Comparison of ENCODE assay signal across 1 cellular context in genomic region chr6:142285235-142286087, GRCh38.
TF ChIP-seq lines count a peak whose summit lies in the region.

No MANE protein-coding gene starts in this region.

TF ChIP-seq in A549, 52 proteins besides CTCF, POLR2A, EP300 and RAD21:
- TF ChIP-seq CEBPB (IDR thresholded peaks at IDR 0.05): 0 out of 4 replicates have a peak, but pooled peaks of 1 of the 2 experiments have one; percentile 10
- TF ChIP-seq SREBF2 (IDR thresholded peaks at IDR 0.05): no peak
TF ChIP-seq in A549: peak in this region for 1.
